Comparison of ENCODE assay signal across 1 cellular context in the genomic region with DNA sequence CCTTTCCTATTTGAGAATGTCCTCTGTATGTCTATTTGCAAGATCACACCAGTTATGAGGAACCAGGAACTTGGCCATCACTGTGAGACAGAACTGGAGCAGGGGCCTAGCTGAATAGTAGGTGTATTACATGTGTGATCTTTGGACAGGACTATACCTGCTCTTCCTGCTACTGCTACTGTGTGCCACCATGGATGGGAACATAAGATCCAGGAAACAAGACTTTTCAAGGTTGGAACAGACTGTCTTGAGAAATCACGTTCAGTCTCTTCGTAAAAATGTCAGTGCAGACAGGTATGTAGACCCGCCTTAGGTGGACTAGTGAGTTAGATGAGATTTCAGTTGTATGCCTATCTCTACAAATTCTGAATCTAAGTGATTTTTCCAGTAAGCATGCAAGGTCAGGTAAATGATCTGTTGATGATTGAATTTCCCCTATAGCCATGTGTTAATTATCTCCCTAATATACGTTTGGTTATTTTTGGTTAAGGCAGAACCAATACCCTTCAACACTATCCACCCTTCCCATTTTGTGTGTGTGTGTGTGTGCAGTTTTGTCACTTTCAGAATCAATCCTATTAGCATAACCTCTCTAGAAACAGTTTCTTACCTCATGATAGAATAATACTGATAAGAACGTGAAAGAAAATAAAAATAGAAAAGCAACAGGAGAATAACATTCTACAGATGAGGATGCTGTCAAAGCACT.
A peak's percentile ranks its signal among the peaks of the same experiment; 100 is the strongest.
TF ChIP-seq lines count a peak whose summit lies in the region.

No MANE protein-coding gene starts in this region.

TF ChIP-seq in HepG2, 621 proteins besides CTCF, POLR2A, EP300 and RAD21 (continued from another document and continues in another):
- TF ChIP-seq, protein P1, sequence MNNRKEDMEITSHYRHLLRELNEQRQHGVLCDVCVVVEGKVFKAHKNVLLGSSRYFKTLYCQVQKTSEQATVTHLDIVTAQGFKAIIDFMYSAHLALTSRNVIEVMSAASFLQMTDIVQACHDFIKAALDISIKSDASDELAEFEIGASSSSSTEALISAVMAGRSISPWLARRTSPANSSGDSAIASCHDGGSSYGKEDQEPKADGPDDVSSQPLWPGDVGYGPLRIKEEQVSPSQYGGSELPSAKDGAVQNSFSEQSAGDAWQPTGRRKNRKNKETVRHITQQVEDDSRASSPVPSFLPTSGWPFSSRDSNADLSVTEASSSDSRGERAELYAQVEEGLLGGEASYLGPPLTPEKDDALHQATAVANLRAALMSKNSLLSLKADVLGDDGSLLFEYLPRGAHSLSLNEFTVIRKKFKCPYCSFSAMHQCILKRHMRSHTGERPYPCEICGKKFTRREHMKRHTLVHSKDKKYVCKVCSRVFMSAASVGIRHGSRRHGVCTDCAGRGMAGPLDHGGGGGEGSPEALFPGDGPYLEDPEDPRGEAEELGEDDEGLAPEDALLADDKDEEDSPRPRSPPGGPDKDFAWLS (CRISPR knock-in tag; IDR thresholded peaks at IDR 0.05; ENCODE audit: borderline replicate concordance) = no peak
- peak; percentile 94 for TF ChIP-seq RBFOX2 (IDR thresholded peaks at IDR 0.05; ENCODE audit: low read depth, low read length)
- TF ChIP-seq, protein P2, sequence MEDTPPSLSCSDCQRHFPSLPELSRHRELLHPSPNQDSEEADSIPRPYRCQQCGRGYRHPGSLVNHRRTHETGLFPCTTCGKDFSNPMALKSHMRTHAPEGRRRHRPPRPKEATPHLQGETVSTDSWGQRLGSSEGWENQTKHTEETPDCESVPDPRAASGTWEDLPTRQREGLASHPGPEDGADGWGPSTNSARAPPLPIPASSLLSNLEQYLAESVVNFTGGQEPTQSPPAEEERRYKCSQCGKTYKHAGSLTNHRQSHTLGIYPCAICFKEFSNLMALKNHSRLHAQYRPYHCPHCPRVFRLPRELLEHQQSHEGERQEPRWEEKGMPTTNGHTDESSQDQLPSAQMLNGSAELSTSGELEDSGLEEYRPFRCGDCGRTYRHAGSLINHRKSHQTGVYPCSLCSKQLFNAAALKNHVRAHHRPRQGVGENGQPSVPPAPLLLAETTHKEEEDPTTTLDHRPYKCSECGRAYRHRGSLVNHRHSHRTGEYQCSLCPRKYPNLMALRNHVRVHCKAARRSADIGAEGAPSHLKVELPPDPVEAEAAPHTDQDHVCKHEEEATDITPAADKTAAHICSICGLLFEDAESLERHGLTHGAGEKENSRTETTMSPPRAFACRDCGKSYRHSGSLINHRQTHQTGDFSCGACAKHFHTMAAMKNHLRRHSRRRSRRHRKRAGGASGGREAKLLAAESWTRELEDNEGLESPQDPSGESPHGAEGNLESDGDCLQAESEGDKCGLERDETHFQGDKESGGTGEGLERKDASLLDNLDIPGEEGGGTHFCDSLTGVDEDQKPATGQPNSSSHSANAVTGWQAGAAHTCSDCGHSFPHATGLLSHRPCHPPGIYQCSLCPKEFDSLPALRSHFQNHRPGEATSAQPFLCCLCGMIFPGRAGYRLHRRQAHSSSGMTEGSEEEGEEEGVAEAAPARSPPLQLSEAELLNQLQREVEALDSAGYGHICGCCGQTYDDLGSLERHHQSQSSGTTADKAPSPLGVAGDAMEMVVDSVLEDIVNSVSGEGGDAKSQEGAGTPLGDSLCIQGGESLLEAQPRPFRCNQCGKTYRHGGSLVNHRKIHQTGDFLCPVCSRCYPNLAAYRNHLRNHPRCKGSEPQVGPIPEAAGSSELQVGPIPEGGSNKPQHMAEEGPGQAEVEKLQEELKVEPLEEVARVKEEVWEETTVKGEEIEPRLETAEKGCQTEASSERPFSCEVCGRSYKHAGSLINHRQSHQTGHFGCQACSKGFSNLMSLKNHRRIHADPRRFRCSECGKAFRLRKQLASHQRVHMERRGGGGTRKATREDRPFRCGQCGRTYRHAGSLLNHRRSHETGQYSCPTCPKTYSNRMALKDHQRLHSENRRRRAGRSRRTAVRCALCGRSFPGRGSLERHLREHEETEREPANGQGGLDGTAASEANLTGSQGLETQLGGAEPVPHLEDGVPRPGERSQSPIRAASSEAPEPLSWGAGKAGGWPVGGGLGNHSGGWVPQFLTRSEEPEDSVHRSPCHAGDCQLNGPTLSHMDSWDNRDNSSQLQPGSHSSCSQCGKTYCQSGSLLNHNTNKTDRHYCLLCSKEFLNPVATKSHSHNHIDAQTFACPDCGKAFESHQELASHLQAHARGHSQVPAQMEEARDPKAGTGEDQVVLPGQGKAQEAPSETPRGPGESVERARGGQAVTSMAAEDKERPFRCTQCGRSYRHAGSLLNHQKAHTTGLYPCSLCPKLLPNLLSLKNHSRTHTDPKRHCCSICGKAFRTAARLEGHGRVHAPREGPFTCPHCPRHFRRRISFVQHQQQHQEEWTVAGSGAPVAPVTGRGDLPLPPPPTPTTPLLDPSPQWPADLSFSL (CRISPR knock-in tag; IDR thresholded peaks at IDR 0.05) = no peak
- TF ChIP-seq SMAD9 (CRISPR knock-in tag; IDR thresholded peaks at IDR 0.05) = no peak
- TF ChIP-seq, protein P3, sequence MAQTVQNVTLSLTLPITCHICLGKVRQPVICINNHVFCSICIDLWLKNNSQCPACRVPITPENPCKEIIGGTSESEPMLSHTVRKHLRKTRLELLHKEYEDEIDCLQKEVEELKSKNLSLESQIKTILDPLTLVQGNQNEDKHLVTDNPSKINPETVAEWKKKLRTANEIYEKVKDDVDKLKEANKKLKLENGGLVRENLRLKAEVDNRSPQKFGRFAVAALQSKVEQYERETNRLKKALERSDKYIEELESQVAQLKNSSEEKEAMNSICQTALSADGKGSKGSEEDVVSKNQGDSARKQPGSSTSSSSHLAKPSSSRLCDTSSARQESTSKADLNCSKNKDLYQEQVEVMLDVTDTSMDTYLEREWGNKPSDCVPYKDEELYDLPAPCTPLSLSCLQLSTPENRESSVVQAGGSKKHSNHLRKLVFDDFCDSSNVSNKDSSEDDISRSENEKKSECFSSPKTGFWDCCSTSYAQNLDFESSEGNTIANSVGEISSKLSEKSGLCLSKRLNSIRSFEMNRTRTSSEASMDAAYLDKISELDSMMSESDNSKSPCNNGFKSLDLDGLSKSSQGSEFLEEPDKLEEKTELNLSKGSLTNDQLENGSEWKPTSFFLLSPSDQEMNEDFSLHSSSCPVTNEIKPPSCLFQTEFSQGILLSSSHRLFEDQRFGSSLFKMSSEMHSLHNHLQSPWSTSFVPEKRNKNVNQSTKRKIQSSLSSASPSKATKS (CRISPR knock-in tag; IDR thresholded peaks at IDR 0.05) = no peak
- no peak for TF ChIP-seq KLF9 (CRISPR knock-in tag; IDR thresholded peaks at IDR 0.05; ENCODE audit: low read depth)
- TF ChIP-seq, protein P4, sequence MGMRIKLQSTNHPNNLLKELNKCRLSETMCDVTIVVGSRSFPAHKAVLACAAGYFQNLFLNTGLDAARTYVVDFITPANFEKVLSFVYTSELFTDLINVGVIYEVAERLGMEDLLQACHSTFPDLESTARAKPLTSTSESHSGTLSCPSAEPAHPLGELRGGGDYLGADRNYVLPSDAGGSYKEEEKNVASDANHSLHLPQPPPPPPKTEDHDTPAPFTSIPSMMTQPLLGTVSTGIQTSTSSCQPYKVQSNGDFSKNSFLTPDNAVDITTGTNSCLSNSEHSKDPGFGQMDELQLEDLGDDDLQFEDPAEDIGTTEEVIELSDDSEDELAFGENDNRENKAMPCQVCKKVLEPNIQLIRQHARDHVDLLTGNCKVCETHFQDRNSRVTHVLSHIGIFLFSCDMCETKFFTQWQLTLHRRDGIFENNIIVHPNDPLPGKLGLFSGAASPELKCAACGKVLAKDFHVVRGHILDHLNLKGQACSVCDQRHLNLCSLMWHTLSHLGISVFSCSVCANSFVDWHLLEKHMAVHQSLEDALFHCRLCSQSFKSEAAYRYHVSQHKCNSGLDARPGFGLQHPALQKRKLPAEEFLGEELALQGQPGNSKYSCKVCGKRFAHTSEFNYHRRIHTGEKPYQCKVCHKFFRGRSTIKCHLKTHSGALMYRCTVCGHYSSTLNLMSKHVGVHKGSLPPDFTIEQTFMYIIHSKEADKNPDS (CRISPR knock-in tag; IDR thresholded peaks at IDR 0.05) = no peak
- no peak for TF ChIP-seq ELF1 (CRISPR knock-in tag; IDR thresholded peaks at IDR 0.05)
- TF ChIP-seq MYNN (CRISPR knock-in tag; IDR thresholded peaks at IDR 0.05; ENCODE audit: low read depth) = no peak
- TF ChIP-seq, protein P5, sequence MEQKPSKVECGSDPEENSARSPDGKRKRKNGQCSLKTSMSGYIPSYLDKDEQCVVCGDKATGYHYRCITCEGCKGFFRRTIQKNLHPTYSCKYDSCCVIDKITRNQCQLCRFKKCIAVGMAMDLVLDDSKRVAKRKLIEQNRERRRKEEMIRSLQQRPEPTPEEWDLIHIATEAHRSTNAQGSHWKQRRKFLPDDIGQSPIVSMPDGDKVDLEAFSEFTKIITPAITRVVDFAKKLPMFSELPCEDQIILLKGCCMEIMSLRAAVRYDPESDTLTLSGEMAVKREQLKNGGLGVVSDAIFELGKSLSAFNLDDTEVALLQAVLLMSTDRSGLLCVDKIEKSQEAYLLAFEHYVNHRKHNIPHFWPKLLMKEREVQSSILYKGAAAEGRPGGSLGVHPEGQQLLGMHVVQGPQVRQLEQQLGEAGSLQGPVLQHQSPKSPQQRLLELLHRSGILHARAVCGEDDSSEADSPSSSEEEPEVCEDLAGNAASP (CRISPR knock-in tag; IDR thresholded peaks at IDR 0.05; ENCODE audit: borderline replicate concordance) = 0 out of 2 replicates have a peak, but pooled peaks have one; percentile 5
- no peak for TF ChIP-seq ATF7 (IDR thresholded peaks at IDR 0.05)
- no peak for TF ChIP-seq ATF7 (CRISPR knock-in tag; IDR thresholded peaks at IDR 0.05)
- TF ChIP-seq, protein P6, sequence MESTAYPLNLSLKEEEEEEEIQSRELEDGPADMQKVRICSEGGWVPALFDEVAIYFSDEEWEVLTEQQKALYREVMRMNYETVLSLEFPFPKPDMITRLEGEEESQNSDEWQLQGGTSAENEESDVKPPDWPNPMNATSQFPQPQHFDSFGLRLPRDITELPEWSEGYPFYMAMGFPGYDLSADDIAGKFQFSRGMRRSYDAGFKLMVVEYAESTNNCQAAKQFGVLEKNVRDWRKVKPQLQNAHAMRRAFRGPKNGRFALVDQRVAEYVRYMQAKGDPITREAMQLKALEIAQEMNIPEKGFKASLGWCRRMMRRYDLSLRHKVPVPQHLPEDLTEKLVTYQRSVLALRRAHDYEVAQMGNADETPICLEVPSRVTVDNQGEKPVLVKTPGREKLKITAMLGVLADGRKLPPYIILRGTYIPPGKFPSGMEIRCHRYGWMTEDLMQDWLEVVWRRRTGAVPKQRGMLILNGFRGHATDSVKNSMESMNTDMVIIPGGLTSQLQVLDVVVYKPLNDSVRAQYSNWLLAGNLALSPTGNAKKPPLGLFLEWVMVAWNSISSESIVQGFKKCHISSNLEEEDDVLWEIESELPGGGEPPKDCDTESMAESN (CRISPR knock-in tag; conservative IDR thresholded peaks at IDR 0.05) = peak; percentile 23; the same call in 1 of the 2 replicates
- TF ChIP-seq CHCHD3 (CRISPR knock-in tag; IDR thresholded peaks at IDR 0.05) = no peak
- TF ChIP-seq, protein P7, sequence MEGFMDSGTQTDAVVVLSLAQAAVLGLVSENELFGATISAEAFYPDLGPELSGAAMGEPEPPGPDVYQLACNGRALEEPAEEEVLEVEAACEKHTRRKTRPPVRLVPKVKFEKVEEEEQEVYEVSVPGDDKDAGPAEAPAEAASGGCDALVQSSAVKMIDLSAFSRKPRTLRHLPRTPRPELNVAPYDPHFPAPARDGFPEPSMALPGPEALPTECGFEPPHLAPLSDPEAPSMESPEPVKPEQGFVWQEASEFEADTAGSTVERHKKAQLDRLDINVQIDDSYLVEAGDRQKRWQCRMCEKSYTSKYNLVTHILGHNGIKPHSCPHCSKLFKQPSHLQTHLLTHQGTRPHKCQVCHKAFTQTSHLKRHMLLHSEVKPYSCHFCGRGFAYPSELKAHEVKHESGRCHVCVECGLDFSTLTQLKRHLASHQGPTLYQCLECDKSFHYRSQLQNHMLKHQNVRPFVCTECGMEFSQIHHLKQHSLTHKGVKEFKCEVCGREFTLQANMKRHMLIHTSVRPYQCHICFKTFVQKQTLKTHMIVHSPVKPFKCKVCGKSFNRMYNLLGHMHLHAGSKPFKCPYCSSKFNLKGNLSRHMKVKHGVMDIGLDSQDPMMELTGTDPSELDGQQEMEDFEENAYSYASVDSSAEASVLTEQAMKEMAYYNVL (CRISPR knock-in tag; IDR thresholded peaks at IDR 0.05; ENCODE audit: borderline replicate concordance) = no peak
- TF ChIP-seq POLR2G (IDR thresholded peaks at IDR 0.05; ENCODE audit: low read depth, low read length) = peak; percentile 62; the same call in 1 of the 2 replicates
- peak; percentile 73; the same call in 1 of the 2 replicates for TF ChIP-seq MBD4 (IDR thresholded peaks at IDR 0.05; ENCODE audit: borderline replicate concordance, low read length)
- 0 out of 2 replicates have a peak, but pooled peaks have one; percentile 48 for TF ChIP-seq HOXA5 (CRISPR knock-in tag; IDR thresholded peaks at IDR 0.05)
- TF ChIP-seq, protein P8, sequence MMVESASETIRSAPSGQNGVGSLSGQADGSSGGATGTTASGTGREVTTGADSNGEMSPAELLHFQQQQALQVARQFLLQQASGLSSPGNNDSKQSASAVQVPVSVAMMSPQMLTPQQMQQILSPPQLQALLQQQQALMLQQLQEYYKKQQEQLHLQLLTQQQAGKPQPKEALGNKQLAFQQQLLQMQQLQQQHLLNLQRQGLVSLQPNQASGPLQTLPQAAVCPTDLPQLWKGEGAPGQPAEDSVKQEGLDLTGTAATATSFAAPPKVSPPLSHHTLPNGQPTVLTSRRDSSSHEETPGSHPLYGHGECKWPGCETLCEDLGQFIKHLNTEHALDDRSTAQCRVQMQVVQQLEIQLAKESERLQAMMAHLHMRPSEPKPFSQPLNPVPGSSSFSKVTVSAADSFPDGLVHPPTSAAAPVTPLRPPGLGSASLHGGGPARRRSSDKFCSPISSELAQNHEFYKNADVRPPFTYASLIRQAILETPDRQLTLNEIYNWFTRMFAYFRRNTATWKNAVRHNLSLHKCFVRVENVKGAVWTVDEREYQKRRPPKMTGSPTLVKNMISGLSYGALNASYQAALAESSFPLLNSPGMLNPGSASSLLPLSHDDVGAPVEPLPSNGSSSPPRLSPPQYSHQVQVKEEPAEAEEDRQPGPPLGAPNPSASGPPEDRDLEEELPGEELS (CRISPR knock-in tag; IDR thresholded peaks at IDR 0.05) = no peak
- TF ChIP-seq NFE2L2 (IDR thresholded peaks at IDR 0.05; ENCODE audit: low read length) = no peak
- no peak for TF ChIP-seq MLLT10 (CRISPR knock-in tag; IDR thresholded peaks at IDR 0.05)
- TF ChIP-seq RARG (CRISPR knock-in tag; IDR thresholded peaks at IDR 0.05; ENCODE audit: low read depth) = no peak
- no peak for TF ChIP-seq U2AF2 (IDR thresholded peaks at IDR 0.05; ENCODE audit: low read depth, low read length)
- TF ChIP-seq, protein P9, sequence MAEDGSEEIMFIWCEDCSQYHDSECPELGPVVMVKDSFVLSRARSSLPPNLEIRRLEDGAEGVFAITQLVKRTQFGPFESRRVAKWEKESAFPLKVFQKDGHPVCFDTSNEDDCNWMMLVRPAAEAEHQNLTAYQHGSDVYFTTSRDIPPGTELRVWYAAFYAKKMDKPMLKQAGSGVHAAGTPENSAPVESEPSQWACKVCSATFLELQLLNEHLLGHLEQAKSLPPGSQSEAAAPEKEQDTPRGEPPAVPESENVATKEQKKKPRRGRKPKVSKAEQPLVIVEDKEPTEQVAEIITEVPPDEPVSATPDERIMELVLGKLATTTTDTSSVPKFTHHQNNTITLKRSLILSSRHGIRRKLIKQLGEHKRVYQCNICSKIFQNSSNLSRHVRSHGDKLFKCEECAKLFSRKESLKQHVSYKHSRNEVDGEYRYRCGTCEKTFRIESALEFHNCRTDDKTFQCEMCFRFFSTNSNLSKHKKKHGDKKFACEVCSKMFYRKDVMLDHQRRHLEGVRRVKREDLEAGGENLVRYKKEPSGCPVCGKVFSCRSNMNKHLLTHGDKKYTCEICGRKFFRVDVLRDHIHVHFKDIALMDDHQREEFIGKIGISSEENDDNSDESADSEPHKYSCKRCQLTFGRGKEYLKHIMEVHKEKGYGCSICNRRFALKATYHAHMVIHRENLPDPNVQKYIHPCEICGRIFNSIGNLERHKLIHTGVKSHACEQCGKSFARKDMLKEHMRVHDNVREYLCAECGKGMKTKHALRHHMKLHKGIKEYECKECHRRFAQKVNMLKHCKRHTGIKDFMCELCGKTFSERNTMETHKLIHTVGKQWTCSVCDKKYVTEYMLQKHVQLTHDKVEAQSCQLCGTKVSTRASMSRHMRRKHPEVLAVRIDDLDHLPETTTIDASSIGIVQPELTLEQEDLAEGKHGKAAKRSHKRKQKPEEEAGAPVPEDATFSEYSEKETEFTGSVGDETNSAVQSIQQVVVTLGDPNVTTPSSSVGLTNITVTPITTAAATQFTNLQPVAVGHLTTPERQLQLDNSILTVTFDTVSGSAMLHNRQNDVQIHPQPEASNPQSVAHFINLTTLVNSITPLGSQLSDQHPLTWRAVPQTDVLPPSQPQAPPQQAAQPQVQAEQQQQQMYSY (CRISPR knock-in tag; IDR thresholded peaks at IDR 0.05) = no peak
